In the genomic region with DNA sequence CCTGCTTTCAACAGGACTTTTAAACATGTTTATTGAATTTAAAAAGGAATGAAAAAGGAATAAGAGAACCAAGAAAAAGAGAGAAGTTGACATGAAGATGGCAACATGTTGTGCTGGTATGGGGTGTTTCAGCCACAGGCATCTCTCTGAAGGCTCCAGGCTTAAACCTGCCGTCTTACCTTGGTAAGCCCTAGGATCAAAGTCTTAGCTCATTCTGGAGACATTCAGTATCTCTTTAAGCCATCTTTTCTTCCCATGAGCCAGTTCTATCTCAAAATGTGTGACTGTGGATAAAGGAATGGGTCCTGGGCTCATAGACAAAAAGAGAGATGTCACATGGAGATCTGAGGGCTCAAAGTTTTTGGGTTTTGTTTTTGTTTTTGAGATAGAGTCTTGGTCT, we compare ENCODE assay signal across 1 cellular context.
TF ChIP-seq lines count a peak whose summit lies in the region.

No MANE protein-coding gene starts in this region.

TF ChIP-seq in GM12878, 131 proteins besides CTCF, POLR2A, EP300 and RAD21:
- TF ChIP-seq ZBED1 (IDR thresholded peaks at IDR 0.05; ENCODE audit: borderline replicate concordance) (no peak), YBX1 (IDR thresholded peaks at IDR 0.05) (no peak), PAX8 (IDR thresholded peaks at IDR 0.05) (no peak), CEBPB (IDR thresholded peaks at IDR 0.05; ENCODE audit: borderline replicate concordance in 1 of 2, low read depth in 2 of 2, low read length in 2 of 2) (no peak), FOXK2 (IDR thresholded peaks at IDR 0.05) (no peak), RB1 (IDR thresholded peaks at IDR 0.05; ENCODE audit: borderline replicate concordance) (no peak), BHLHE40 (IDR thresholded peaks at IDR 0.05; ENCODE audit: borderline replicate concordance in 1 of 2, low read depth in 2 of 2, low read length in 1 of 2) (no peak)
